29 cellular contexts compared by ENCODE assay signal in genomic region chr13:76239031-76239680, GRCh38.
"Had no signal": no experiment of that assay in that cellular context is flagged by ENCODE, and none has a peak within 500 bp of the region (broad histone marks: within the 10 kb centered on the region; RNA-seq: fewer than 3 reads in every experiment).

No MANE protein-coding gene starts in this region.

- H3K27ac ChIP-seq: adrenal gland, breast epithelium, Peyer's patch, RWPE1 had no signal

- ATAC-seq: activated T-helper 17 cell treated with anti-CD3 and anti-CD28 coated beads, Interleukin-2, amount 50 U/mL, for 72 hours; T-cell had no signal

- H3K4me3 ChIP-seq: adrenal gland, breast epithelium, Peyer's patch had no signal

- H3K4me3 Mint-ChIP-seq: activated B cell treated with CpG ODN at 0.5 μM for 24 hours; activated CD4-positive, alpha-beta memory T cell treated with anti-CD3 and anti-CD28 coated beads for 36 hours; activated CD4-positive, alpha-beta T cell treated with anti-CD3 and anti-CD28 coated beads, Interleukin-2, amount 10 ng/mL, durations not matched to agents 7 days and 5 days; activated naive CD4-positive, alpha-beta T cell treated with anti-CD3 and anti-CD28 coated beads for 36 hours; activated naive CD8-positive, alpha-beta T cell; activated T-helper 17 cell treated with anti-CD3 and anti-CD28 coated beads, Interleukin-2, amount 50 U/mL, for 72 hours; T-cell had no signal

- H3K27me3 Mint-ChIP-seq: activated B cell treated with CpG ODN at 0.5 μM for 24 hours; activated CD4-positive, alpha-beta memory T cell treated with anti-CD3 and anti-CD28 coated beads for 36 hours; activated CD4-positive, alpha-beta T cell treated with anti-CD3 and anti-CD28 coated beads, Interleukin-2, amount 10 ng/mL, durations not matched to agents 7 days and 5 days; activated T-helper 17 cell treated with anti-CD3 and anti-CD28 coated beads, Interleukin-2, amount 50 U/mL, for 72 hours had no signal

- H3K9me3 ChIP-seq: adrenal gland, breast epithelium, Peyer's patch had no signal

- DNase-seq: activated B cell treated with CpG ODN at 0.5 μM for 24 hours; activated CD4-positive, alpha-beta memory T cell treated with anti-CD3 and anti-CD28 coated beads for 36 hours; activated CD4-positive, alpha-beta T cell treated with anti-CD3 and anti-CD28 coated beads, Interleukin-2, amount 10 ng/mL, durations not matched to agents 7 days and 5 days; activated CD8-positive, alpha-beta memory T cell treated with anti-CD3 and anti-CD28 coated beads for 24 hours; activated gamma-delta T cell; activated naive CD4-positive, alpha-beta T cell treated with anti-CD3 and anti-CD28 coated beads for 36 hours; activated T-cell treated with anti-CD3 and anti-CD28 coated beads, Interleukin-2, amount 50 U/mL, for 48 hours; adrenal gland; aorta; central memory CD4-positive, alpha-beta T cell; IMR-90; Kasumi-1; KBM-7; NCI-H1048; NCI-H1930; NCI-H345; NCI-H510A; NCI-H526 treated with DMSO at 0.1 percent for 48 hours; NK-92 treated with Interleukin-12 subunit alpha and Interleukin-12 subunit beta, amount 100 ng/mL, for 24 hours; OCI-M1; Peyer's patch; SHP77 treated with DMSO at 0.1 percent for 48 hours; T-cell; T-helper 2 cell; T1000 had no signal

- H3K4me1 Mint-ChIP-seq: activated B cell treated with CpG ODN at 0.5 μM for 24 hours; activated CD4-positive, alpha-beta T cell treated with anti-CD3 and anti-CD28 coated beads, Interleukin-2, amount 10 ng/mL, durations not matched to agents 7 days and 5 days; activated T-helper 17 cell treated with anti-CD3 and anti-CD28 coated beads, Interleukin-2, amount 50 U/mL, for 72 hours; T-cell had no signal

- H3K27ac Mint-ChIP-seq: activated B cell treated with CpG ODN at 0.5 μM for 24 hours; activated CD4-positive, alpha-beta memory T cell treated with anti-CD3 and anti-CD28 coated beads for 36 hours; activated CD4-positive, alpha-beta T cell treated with anti-CD3 and anti-CD28 coated beads, Interleukin-2, amount 10 ng/mL, durations not matched to agents 7 days and 5 days; activated naive CD4-positive, alpha-beta T cell treated with anti-CD3 and anti-CD28 coated beads for 36 hours; activated naive CD8-positive, alpha-beta T cell; activated T-helper 17 cell treated with anti-CD3 and anti-CD28 coated beads, Interleukin-2, amount 50 U/mL, for 72 hours; T-cell had no signal

- H3K4me1 ChIP-seq: adrenal gland, breast epithelium, Peyer's patch had no signal

- H3K27me3 ChIP-seq: adrenal gland, breast epithelium, Peyer's patch had no signal

- H3K36me3 Mint-ChIP-seq: activated CD4-positive, alpha-beta memory T cell treated with anti-CD3 and anti-CD28 coated beads for 36 hours; activated naive CD8-positive, alpha-beta T cell; T-cell had no signal

- H3K9me3 Mint-ChIP-seq: activated B cell treated with CpG ODN at 0.5 μM for 24 hours; activated CD4-positive, alpha-beta memory T cell treated with anti-CD3 and anti-CD28 coated beads for 36 hours; activated CD4-positive, alpha-beta T cell treated with anti-CD3 and anti-CD28 coated beads, Interleukin-2, amount 10 ng/mL, durations not matched to agents 7 days and 5 days; activated naive CD4-positive, alpha-beta T cell treated with anti-CD3 and anti-CD28 coated beads for 36 hours; activated T-helper 17 cell treated with anti-CD3 and anti-CD28 coated beads, Interleukin-2, amount 50 U/mL, for 72 hours; T-cell had no signal

- H3K36me3 ChIP-seq: adrenal gland, breast epithelium, Peyer's patch had no signal
